ENCODE assay signal across 2 cellular contexts in genomic region chr2:54665436-54665856, GRCh38.
TF ChIP-seq lines count a peak whose summit lies in the region.

No MANE protein-coding gene starts in this region.

TF ChIP-seq in HEK293T, 16 proteins besides CTCF, POLR2A, EP300 and RAD21 (continued from another document):
- TF ChIP-seq LEF1 (IDR thresholded peaks at IDR 0.05; ENCODE audit: borderline replicate concordance) (no peak), ELF4 (IDR thresholded peaks at IDR 0.05) (no peak), FOXK2 (IDR thresholded peaks at IDR 0.05) (no peak), BHLHE40 (IDR thresholded peaks at IDR 0.05; ENCODE audit: borderline replicate concordance) (no peak), SUZ12 (IDR thresholded peaks at IDR 0.05) (no peak), L3MBTL2 (conservative IDR thresholded peaks at IDR 0.05) (no peak), FOXA1 (IDR thresholded peaks at IDR 0.05) (no peak), HDGF (IDR thresholded peaks at IDR 0.05; ENCODE audit: borderline replicate concordance) (no peak), TARDBP (IDR thresholded peaks at IDR 0.05) (no peak), ARNT (IDR thresholded peaks at IDR 0.05) (no peak), SP1 (IDR thresholded peaks at IDR 0.05) (no peak)

TF ChIP-seq in K562, 482 proteins besides CTCF, POLR2A, EP300 and RAD21 (continued from another document):
- TF ChIP-seq, protein P1, sequence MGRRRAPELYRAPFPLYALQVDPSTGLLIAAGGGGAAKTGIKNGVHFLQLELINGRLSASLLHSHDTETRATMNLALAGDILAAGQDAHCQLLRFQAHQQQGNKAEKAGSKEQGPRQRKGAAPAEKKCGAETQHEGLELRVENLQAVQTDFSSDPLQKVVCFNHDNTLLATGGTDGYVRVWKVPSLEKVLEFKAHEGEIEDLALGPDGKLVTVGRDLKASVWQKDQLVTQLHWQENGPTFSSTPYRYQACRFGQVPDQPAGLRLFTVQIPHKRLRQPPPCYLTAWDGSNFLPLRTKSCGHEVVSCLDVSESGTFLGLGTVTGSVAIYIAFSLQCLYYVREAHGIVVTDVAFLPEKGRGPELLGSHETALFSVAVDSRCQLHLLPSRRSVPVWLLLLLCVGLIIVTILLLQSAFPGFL (CRISPR knock-in tag; IDR thresholded peaks at IDR 0.05): 0 out of 2 replicates have a peak, but pooled peaks have one; percentile 59
- TF ChIP-seq CBX3 (IDR thresholded peaks at IDR 0.05; ENCODE audit: borderline replicate concordance in 1 of 2, low read length in 2 of 2) (0 out of 3 replicates have a peak, but pooled peaks of 1 of the 2 experiments have one; percentile 21), POLR2H (tag; IDR thresholded peaks at IDR 0.05; ENCODE audit: low read depth) (no peak), RBM14 (IDR thresholded peaks at IDR 0.05; ENCODE audit: borderline replicate concordance, insufficient read depth, low read depth, low read length) (no peak), YBX1 (IDR thresholded peaks at IDR 0.05) (no peak), SMC3 (conservative IDR thresholded peaks at IDR 0.05; ENCODE audit: insufficient read depth, low read depth, low read length) (peak; percentile 50; the same call in 1 of the 2 replicates), ZNF146 (CRISPR knock-in tag; IDR thresholded peaks at IDR 0.05; ENCODE audit: unreplicated experiment) (no peak), SUPT5H (IDR thresholded peaks at IDR 0.05) (no peak), TRIM28 (IDR thresholded peaks at IDR 0.05) (no peak), PCBP1 (IDR thresholded peaks at IDR 0.05; ENCODE audit: low read depth, low read length, poor library complexity, severe bottlenecking) (no peak), ZNF778 (CRISPR knock-in tag; IDR thresholded peaks at IDR 0.05) (no peak), SOX6 (IDR thresholded peaks at IDR 0.05) (no peak)
- TF ChIP-seq, protein P2, sequence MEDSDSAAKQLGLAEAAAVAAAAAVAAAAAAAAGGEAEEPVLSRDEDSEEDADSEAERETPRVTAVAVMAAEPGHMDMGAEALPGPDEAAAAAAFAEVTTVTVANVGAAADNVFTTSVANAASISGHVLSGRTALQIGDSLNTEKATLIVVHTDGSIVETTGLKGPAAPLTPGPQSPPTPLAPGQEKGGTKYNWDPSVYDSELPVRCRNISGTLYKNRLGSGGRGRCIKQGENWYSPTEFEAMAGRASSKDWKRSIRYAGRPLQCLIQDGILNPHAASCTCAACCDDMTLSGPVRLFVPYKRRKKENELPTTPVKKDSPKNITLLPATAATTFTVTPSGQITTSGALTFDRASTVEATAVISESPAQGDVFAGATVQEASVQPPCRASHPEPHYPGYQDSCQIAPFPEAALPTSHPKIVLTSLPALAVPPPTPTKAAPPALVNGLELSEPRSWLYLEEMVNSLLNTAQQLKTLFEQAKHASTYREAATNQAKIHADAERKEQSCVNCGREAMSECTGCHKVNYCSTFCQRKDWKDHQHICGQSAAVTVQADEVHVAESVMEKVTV (CRISPR knock-in tag; IDR thresholded peaks at IDR 0.05): peak; percentile 41; the same call in 1 of the 2 replicates
- TF ChIP-seq, protein P3, sequence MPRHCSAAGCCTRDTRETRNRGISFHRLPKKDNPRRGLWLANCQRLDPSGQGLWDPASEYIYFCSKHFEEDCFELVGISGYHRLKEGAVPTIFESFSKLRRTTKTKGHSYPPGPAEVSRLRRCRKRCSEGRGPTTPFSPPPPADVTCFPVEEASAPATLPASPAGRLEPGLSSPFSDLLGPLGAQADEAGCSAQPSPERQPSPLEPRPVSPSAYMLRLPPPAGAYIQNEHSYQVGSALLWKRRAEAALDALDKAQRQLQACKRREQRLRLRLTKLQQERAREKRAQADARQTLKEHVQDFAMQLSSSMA (CRISPR knock-in tag; IDR thresholded peaks at IDR 0.05): no peak
- TF ChIP-seq, protein P4, sequence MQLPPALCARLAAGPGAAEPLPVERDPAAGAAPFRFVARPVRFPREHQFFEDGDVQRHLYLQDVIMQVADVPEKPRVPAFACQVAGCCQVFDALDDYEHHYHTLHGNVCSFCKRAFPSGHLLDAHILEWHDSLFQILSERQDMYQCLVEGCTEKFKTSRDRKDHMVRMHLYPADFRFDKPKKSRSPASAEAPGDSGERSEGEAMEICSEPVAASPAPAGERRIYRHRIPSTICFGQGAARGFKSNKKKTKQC (CRISPR knock-in tag; IDR thresholded peaks at IDR 0.05): no peak
TF ChIP-seq in K562: peak in this region for 6.
